In the genomic region with DNA sequence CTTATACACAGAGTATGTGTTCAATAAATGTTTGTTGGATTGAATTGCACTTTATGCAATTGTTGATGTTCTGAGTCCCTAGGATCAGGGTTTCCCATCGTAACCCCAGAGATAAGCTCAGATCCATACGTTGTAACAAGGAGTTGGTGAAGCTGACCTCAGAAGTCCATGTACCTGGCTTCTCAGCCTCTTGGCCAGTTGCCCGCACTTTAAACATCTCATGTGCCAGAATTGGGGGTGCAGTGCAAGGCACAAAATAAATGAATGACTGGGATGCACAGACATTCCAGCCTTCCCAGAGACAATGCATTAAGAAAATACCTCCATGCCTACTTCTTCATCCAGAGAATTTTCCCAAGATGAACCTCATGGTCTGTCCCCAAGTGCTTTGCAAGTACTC, we compare ENCODE assay signal across 15 cellular contexts.
"Had no signal": no experiment of that assay in that cellular context is flagged by ENCODE, and none has a peak within 500 bp of the region (broad histone marks: within the 10 kb centered on the region; RNA-seq: fewer than 3 reads in every experiment).

No MANE protein-coding gene starts in this region.

- H3K27me3 ChIP-seq: cardiac muscle cell, colonic mucosa, right lobe of liver, spleen had no signal

- H3K4me3 ChIP-seq: cardiac muscle cell, colonic mucosa, right lobe of liver, spleen had no signal

- ATAC-seq: activated naive CD8-positive, alpha-beta T cell treated with anti-CD3 and anti-CD28 coated beads, Interleukin-2, amount 50 U/mL, for 24 hours; right lobe of liver; stimulated activated naive CD8-positive, alpha-beta T cell treated with anti-CD3 and anti-CD28 coated beads, Interleukin-15, amount 100 ng/mL, for 72 hours had no signal

- DNase-seq: activated CD4-positive, alpha-beta T cell treated with anti-CD3 and anti-CD28 coated beads, Interleukin-2, amount 50 U/mL, for 4 hours; activated CD4-positive, CD25-positive, alpha-beta regulatory T cell treated with anti-CD3 and anti-CD28 coated beads, Interleukin-2, amount 50 U/mL, for 72 hours; activated naive CD4-positive, alpha-beta T cell treated with Interleukin-2 at 50 U/mL for 16 hours; activated naive CD8-positive, alpha-beta T cell treated with anti-CD3 and anti-CD28 coated beads, Interleukin-2, amount 50 U/mL, for 24 hours; activated T-cell treated with anti-CD3 and anti-CD28 coated beads for 4 hours; colonic mucosa; effector CD4-positive, alpha-beta T cell; foreskin fibroblast; kidney glomerular epithelial cell; right lobe of liver; spleen; stimulated activated naive CD8-positive, alpha-beta T cell treated with anti-CD3 and anti-CD28 coated beads, Interleukin-15, amount 100 ng/mL, for 72 hours; T-helper 1 cell; T1000 had no signal

- H3K36me3 ChIP-seq: cardiac muscle cell, colonic mucosa, right lobe of liver, spleen had no signal

- H3K9me3 ChIP-seq: colonic mucosa, right lobe of liver, spleen had no signal

- H3K4me1 ChIP-seq: colonic mucosa had no signal

- H3K27ac ChIP-seq: cardiac muscle cell, colonic mucosa, right lobe of liver had no signal
